In genomic region chr17:6161456-6161855, GRCh38 we compare ENCODE assay signal across 24 cellular contexts.
"Had no signal": no experiment of that assay in that cellular context is flagged by ENCODE, and none has a peak within 500 bp of the region (broad histone marks: within the 10 kb centered on the region; RNA-seq: fewer than 3 reads in every experiment).

No MANE protein-coding gene starts in this region.

- H2AFZ ChIP-seq: hepatocyte had no signal

- H3K9me3 Mint-ChIP-seq: activated B cell treated with CpG ODN at 0.5 μM for 24 hours; activated CD4-positive, alpha-beta memory T cell treated with anti-CD3 and anti-CD28 coated beads, Interleukin-2, amount 10 ng/mL, durations not matched to agents 7 days and 5 days; activated naive CD4-positive, alpha-beta T cell treated with anti-CD3 and anti-CD28 coated beads, Interleukin-2, amount 10 ng/mL, durations not matched to agents 7 days and 5 days; activated T-helper 2 cell treated with anti-CD3 and anti-CD28 coated beads, Interferon-gamma antibody, Interleukin-2, Interleukin-4, amounts not matched to agents 10 μg/mL and 5 μg/mL and 100 μg/mL, durations not matched to agents 14 hours and 24 hours and 36 hours; naive thymus-derived CD8-positive, alpha-beta T cell; stimulated activated naive CD8-positive, alpha-beta T cell treated with anti-CD3 and anti-CD28 coated beads, Interleukin-15, amount 100 ng/mL, for 72 hours; T-helper 2 cell treated with Interferon-gamma antibody and Interleukin-4, amounts not matched to agents 5 μg/mL and 100 μg/mL, for 36 hours had no signal

- H3K36me3 ChIP-seq: esophagus muscularis mucosa, neutrophil, pancreas, suprapubic skin, transverse colon, vagina had no signal

- H3K27me3 Mint-ChIP-seq: activated CD4-positive, alpha-beta memory T cell treated with anti-CD3 and anti-CD28 coated beads, Interleukin-2, amount 10 ng/mL, durations not matched to agents 7 days and 5 days; activated CD8-positive, alpha-beta memory T cell treated with anti-CD3 and anti-CD28 coated beads, Interleukin-2, amount 10 ng/mL, durations not matched to agents 7 days and 5 days had no signal

- H3K27me3 ChIP-seq: hepatocyte, neutrophil, vagina had no signal

- H3K9me3 ChIP-seq: esophagus muscularis mucosa, neutrophil, pancreas, suprapubic skin, transverse colon, vagina had no signal

- H3K27ac ChIP-seq: esophagus muscularis mucosa, hepatocyte, neutrophil, pancreas, suprapubic skin, transverse colon, vagina had no signal

- H3K4me1 ChIP-seq: esophagus muscularis mucosa, pancreas, suprapubic skin, transverse colon, vagina had no signal

- H3K4me1 Mint-ChIP-seq: activated B cell treated with CpG ODN at 0.5 μM for 24 hours; activated CD4-positive, alpha-beta memory T cell treated with anti-CD3 and anti-CD28 coated beads, Interleukin-2, amount 10 ng/mL, durations not matched to agents 7 days and 5 days; activated CD8-positive, alpha-beta memory T cell treated with anti-CD3 and anti-CD28 coated beads, Interleukin-2, amount 10 ng/mL, durations not matched to agents 7 days and 5 days; activated naive CD4-positive, alpha-beta T cell treated with anti-CD3 and anti-CD28 coated beads, Interleukin-2, amount 10 ng/mL, durations not matched to agents 7 days and 5 days; stimulated activated naive CD8-positive, alpha-beta T cell treated with anti-CD3 and anti-CD28 coated beads, Interleukin-15, amount 100 ng/mL, for 72 hours had no signal

- H3K4me2 ChIP-seq: hepatocyte, smooth muscle cell had no signal

- H3K27ac Mint-ChIP-seq: activated B cell treated with CpG ODN at 0.5 μM for 24 hours; activated CD4-positive, alpha-beta memory T cell treated with anti-CD3 and anti-CD28 coated beads, Interleukin-2, amount 10 ng/mL, durations not matched to agents 7 days and 5 days; activated CD8-positive, alpha-beta memory T cell treated with anti-CD3 and anti-CD28 coated beads, Interleukin-2, amount 10 ng/mL, durations not matched to agents 7 days and 5 days; activated naive CD4-positive, alpha-beta T cell treated with anti-CD3 and anti-CD28 coated beads, Interleukin-2, amount 10 ng/mL, durations not matched to agents 7 days and 5 days; activated T-helper 2 cell treated with anti-CD3 and anti-CD28 coated beads, Interferon-gamma antibody, Interleukin-2, Interleukin-4, amounts not matched to agents 10 μg/mL and 5 μg/mL and 100 μg/mL, durations not matched to agents 14 hours and 24 hours and 36 hours; naive thymus-derived CD8-positive, alpha-beta T cell; stimulated activated naive CD8-positive, alpha-beta T cell treated with anti-CD3 and anti-CD28 coated beads, Interleukin-15, amount 100 ng/mL, for 72 hours; T-helper 2 cell treated with Interferon-gamma antibody and Interleukin-4, amounts not matched to agents 5 μg/mL and 100 μg/mL, for 36 hours had no signal

- ATAC-seq: activated CD8-positive, alpha-beta memory T cell treated with anti-CD3 and anti-CD28 coated beads, Interleukin-2, amount 10 ng/mL, durations not matched to agents 7 days and 5 days; left cardiac atrium; naive thymus-derived CD8-positive, alpha-beta T cell; pancreas; sciatic nerve; stimulated activated naive CD8-positive, alpha-beta T cell treated with anti-CD3 and anti-CD28 coated beads, Interleukin-15, amount 100 ng/mL, for 72 hours had no signal

- H3K4me3 Mint-ChIP-seq: activated B cell treated with CpG ODN at 0.5 μM for 24 hours; activated CD4-positive, alpha-beta memory T cell treated with anti-CD3 and anti-CD28 coated beads, Interleukin-2, amount 10 ng/mL, durations not matched to agents 7 days and 5 days; activated CD8-positive, alpha-beta memory T cell treated with anti-CD3 and anti-CD28 coated beads, Interleukin-2, amount 10 ng/mL, durations not matched to agents 7 days and 5 days; activated naive CD4-positive, alpha-beta T cell treated with anti-CD3 and anti-CD28 coated beads, Interleukin-2, amount 10 ng/mL, durations not matched to agents 7 days and 5 days; naive thymus-derived CD8-positive, alpha-beta T cell; stimulated activated naive CD8-positive, alpha-beta T cell treated with anti-CD3 and anti-CD28 coated beads, Interleukin-15, amount 100 ng/mL, for 72 hours; T-helper 2 cell treated with Interferon-gamma antibody and Interleukin-4, amounts not matched to agents 5 μg/mL and 100 μg/mL, for 36 hours had no signal

- H3K36me3 Mint-ChIP-seq: activated CD8-positive, alpha-beta memory T cell treated with anti-CD3 and anti-CD28 coated beads, Interleukin-2, amount 10 ng/mL, durations not matched to agents 7 days and 5 days; activated naive CD4-positive, alpha-beta T cell treated with anti-CD3 and anti-CD28 coated beads, Interleukin-2, amount 10 ng/mL, durations not matched to agents 7 days and 5 days; naive thymus-derived CD8-positive, alpha-beta T cell had no signal

- H3K79me2 ChIP-seq: hepatocyte had no signal

- FAIRE-seq: islet of Langerhans, pancreas, TTC549 had no signal

- H3K4me3 ChIP-seq: esophagus muscularis mucosa, hepatocyte, pancreas, smooth muscle cell, suprapubic skin, transverse colon, vagina had no signal

- DNase-seq: activated B cell treated with CpG ODN at 0.5 μM for 24 hours; activated CD4-positive, alpha-beta memory T cell treated with anti-CD3 and anti-CD28 coated beads, Interleukin-2, amount 10 ng/mL, durations not matched to agents 7 days and 5 days; activated CD4-positive, alpha-beta T cell treated with anti-CD3 and anti-CD28 coated beads for 4 hours; activated CD8-positive, alpha-beta memory T cell treated with anti-CD3 and anti-CD28 coated beads, Interleukin-2, amount 10 ng/mL, durations not matched to agents 7 days and 5 days; activated naive CD4-positive, alpha-beta T cell treated with anti-CD3 and anti-CD28 coated beads, Interleukin-2, amount 10 ng/mL, durations not matched to agents 7 days and 5 days; aorta; effector CD4-positive, alpha-beta T cell; left cardiac atrium; naive thymus-derived CD8-positive, alpha-beta T cell; pancreas; stimulated activated CD4-positive, alpha-beta T cell treated with anti-CD3 and anti-CD28 coated beads, Interleukin-4, amount 100 ng/mL, for 1 hour; stimulated activated naive CD8-positive, alpha-beta T cell treated with anti-CD3 and anti-CD28 coated beads, Interleukin-15, amount 100 ng/mL, for 72 hours; transverse colon had no signal
